In the genomic region with DNA sequence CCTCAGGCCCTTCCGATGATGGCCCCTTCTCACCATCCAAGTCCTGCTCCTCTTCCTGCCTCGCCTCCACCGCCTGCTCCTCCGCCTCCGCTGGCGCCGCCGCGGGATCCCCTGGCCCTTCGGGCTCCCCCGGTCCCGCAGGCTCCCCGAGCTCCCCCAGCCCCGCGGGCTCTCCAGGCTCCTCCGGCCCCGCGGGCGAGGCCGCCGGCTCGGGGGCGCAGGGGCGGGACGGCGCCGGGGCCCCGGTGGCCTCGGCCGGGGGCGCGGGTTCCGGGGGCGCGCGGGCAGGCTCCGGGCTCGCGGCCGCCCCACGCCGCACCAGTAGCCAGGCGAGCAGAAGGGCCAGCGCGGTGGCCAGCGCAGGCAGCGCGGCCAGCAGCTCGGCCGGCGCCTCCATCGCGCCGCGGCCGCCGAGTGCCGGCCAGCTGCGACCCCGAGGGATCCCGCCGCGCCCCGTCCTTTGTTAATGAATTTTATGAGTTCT, we compare ENCODE assay signal across 8 cellular contexts. TPM values are rescaled to one million over a fixed set of nuclear protein-coding genes. Genes with fewer than 3 reads are reported as not detected.
A peak's percentile ranks its signal among the peaks of the same experiment; 100 is the strongest.
DNase-seq lines count a peak whose midpoint lies in the region; ATAC-seq and TF ChIP-seq lines count a peak whose summit lies in the region.
"Not testable (repeated sequence)": the region's sequence is repeated elsewhere in the genome, so short reads cannot be mapped to it uniquely, and the experiment has no call there.

No MANE protein-coding gene starts in this region.

- ATAC-seq in WTC11 (peak; percentile 52), heart right ventricle (peak in 5 of 8 donors; percentile 29 to 70 (median 47)), natural killer cell (peak in 2 of 3 donors; percentile 24 to 55)
- ATAC-seq in thoracic aorta (ENCODE audit: insufficient number of reproducible peaks, low FRiP score, low read depth): not testable (repeated sequence)

- 0 out of 2 replicates have a peak, but pooled peaks cover 10% of the 10 kb centered on the region for H3K36me3 ChIP-seq in GM23248 (ENCODE audit: low read depth)
- H3K36me3 ChIP-seq in heart right ventricle, thoracic aorta: not testable (repeated sequence)

- not testable (repeated sequence) for H3K9me3 Mint-ChIP-seq in WTC11, natural killer cell

- H3K4me3 ChIP-seq in AG04450 (ENCODE audit: low read depth, low read length) (0 out of 2 replicates have a peak overlapping the region, but pooled peaks have one; percentile 10), astrocyte of the cerebellum (ENCODE audit: low read depth, low read length) (peak overlapping the region; percentile 8), fibroblast of pulmonary artery (replicated peaks; ENCODE audit: low read depth, low read length) (peak overlapping the region; percentile 8), heart right ventricle (peak overlapping the region in 2 of 10 donors; percentile 9 to 18), thoracic aorta (peak overlapping the region; percentile 42)
- not testable (repeated sequence) for H3K4me3 ChIP-seq in GM23248

- H3K4me3 Mint-ChIP-seq in WTC11, natural killer cell: not testable (repeated sequence)

- not testable (repeated sequence) for H3K27ac ChIP-seq in AG04450 (ENCODE audit: low read depth, low read length); GM23248; heart right ventricle; thoracic aorta

- H3K4me2 ChIP-seq in GM23248 (ENCODE audit: unreplicated experiment): not testable (repeated sequence)

- H3K27ac Mint-ChIP-seq in WTC11, natural killer cell: not testable (repeated sequence)

- H4K20me1 ChIP-seq in GM23248 (ENCODE audit: insufficient read depth): not testable (repeated sequence)

- H2AFZ ChIP-seq in GM23248: not testable (repeated sequence)

- intact Hi-C loops in heart right ventricle (cut with DNase I); natural killer cell (cut with micrococcal nuclease): not testable (repeated sequence)

- not testable (repeated sequence) for H3K27me3 Mint-ChIP-seq in WTC11 (ENCODE audit: low read depth); natural killer cell (ENCODE audit: low read depth in 2 of 2)

- peaks cover 83% of the 10 kb centered on the region for H3K79me2 ChIP-seq in GM23248 (ENCODE audit: insufficient read depth)

- not testable (repeated sequence) for H3K9me3 ChIP-seq in AG04450 (ENCODE audit: control insufficient read depth, insufficient read depth, low read length); GM23248 (ENCODE audit: low read depth); heart right ventricle; thoracic aorta

- not testable (repeated sequence) for DNase-seq in AG04450 (ENCODE audit: low read depth, low spot score); WTC11 (ENCODE audit: low spot score); astrocyte of the cerebellum (ENCODE audit: low read depth); fibroblast of pulmonary artery (ENCODE audit: low read depth); heart right ventricle; natural killer cell; thoracic aorta (ENCODE audit: low spot score)
- DNase-seq in GM23248: peak; percentile 17

- TF ChIP-seq CTCF in AG04450 (IDR thresholded peaks at IDR 0.05; ENCODE audit: low read depth, low read length); WTC11 (IDR thresholded peaks at IDR 0.05); astrocyte of the cerebellum (IDR thresholded peaks at IDR 0.05; ENCODE audit: low read depth, low read length, missing control alignments); fibroblast of pulmonary artery (IDR thresholded peaks at IDR 0.05; ENCODE audit: low read length, missing control alignments); heart right ventricle (IDR thresholded peaks at IDR 0.05); natural killer cell (IDR thresholded peaks at IDR 0.05); thoracic aorta (IDR thresholded peaks at IDR 0.05): not testable (repeated sequence)

- H3F3A ChIP-seq in GM23248 (ENCODE audit: insufficient read depth): not testable (repeated sequence)

- in situ Hi-C loops in GM23248 (cut with MboI); astrocyte of the cerebellum (cut with HindIII; ENCODE audit: low sequenced_read_pairs): not testable (repeated sequence)

- H3K27me3 ChIP-seq in AG04450 (ENCODE audit: control insufficient read depth, insufficient read depth, low read length); GM23248 (replicated peaks; ENCODE audit: insufficient read depth); heart right ventricle; thoracic aorta (replicated peaks; ENCODE audit: insufficient read depth): not testable (repeated sequence)

- CTCF ChIA-PET in AG04450 (lab: Charles Lee); WTC11 (lab: Charles Lee): not testable (repeated sequence)

- WGBS in GM23248 (ENCODE audit: low coverage in 1 of 2, low lambda C conversion rate in 2 of 2, missing lambda C conversion rate in 2 of 2), 2 experiments: 83 to 94% methylated on average over 23 to 37 of the region's 64 CpGs
- 55 to 60% methylated on average over 31 to 32 of the region's 64 CpGs for WGBS in heart right ventricle, 2 donors

- peaks cover 10% of the 10 kb centered on the region for H3K36me3 Mint-ChIP-seq in WTC11
- H3K36me3 Mint-ChIP-seq in natural killer cell: not testable (repeated sequence)

- H3K4me1 Mint-ChIP-seq in WTC11 (peaks cover 18% of the 10 kb centered on the region), natural killer cell (peaks cover 11 to 26% of the 10 kb centered on the region in 2 donors)

- H3K4me1 ChIP-seq in GM23248 (ENCODE audit: insufficient read depth); heart right ventricle; thoracic aorta (ENCODE audit: control insufficient read depth in 1 of 2, low read depth in 2 of 2): not testable (repeated sequence)

- not testable (repeated sequence) for H3K9me2 ChIP-seq in GM23248 (ENCODE audit: insufficient read depth)

- POLR2A ChIA-PET in AG04450 (lab: Yijun Ruan, JAX); WTC11 (lab: Charles Lee): not testable (repeated sequence)

- not testable (repeated sequence) for H3K9ac ChIP-seq in GM23248

RNA-seq across cellular contexts. Expression of a gene that starts 32.7 kb away (rescaled TPM):
- polyA plus RNA-seq in AG04450 (2011; rRNA removed) (66.5 and 95.3 TPM in 2 replicates), GM23248 (2016; fragmentation: Nextera tagmentation; extraction: Ambion mirVana) (90.5 and 96.0 TPM in 2 replicates), heart right ventricle (10 to 100 TPM; 21.6 to 66.9 TPM)
- 27.2 and 42.6 TPM in 2 replicates for polyA minus RNA-seq in AG04450 (2011; rRNA and poly(A)+ RNA removed)
- total RNA-seq in GM23248 (2014; rRNA removed; shearing (Covaris generic)): 94.4 and 104 TPM in 2 replicates
- total RNA-seq in WTC11 (2021) (67.8 to 80.5 TPM (median 71.0 TPM) in 3 replicates), heart right ventricle (10 to 100 TPM; 35.5 to 57.3 (median 44.4) TPM), natural killer cell (10 to 100 TPM; 34.2 to 40.9 (median 36.2) TPM), thoracic aorta (10 to 100 TPM; 25.2 to 59.5 TPM)
